ENCODE assay signal across 18 cellular contexts in genomic region chr2:233834378-233834777, GRCh38. TPM values are rescaled to one million over a fixed set of nuclear protein-coding genes. Genes with fewer than 3 reads are reported as not detected.
"Had no signal": no experiment of that assay in that cellular context is flagged by ENCODE, and none has a peak within 500 bp of the region (broad histone marks: within the 10 kb centered on the region; RNA-seq: fewer than 3 reads in every experiment).

No MANE protein-coding gene starts in this region.

- DNase-seq: activated CD8-positive, alpha-beta memory T cell treated with anti-CD3 and anti-CD28 coated beads, Interleukin-2, amount 10 ng/mL, durations not matched to agents 7 days and 5 days; activated gamma-delta T cell; activated naive CD8-positive, alpha-beta T cell treated with anti-CD3 and anti-CD28 coated beads, Interleukin-2, amount 50 U/mL, for 24 hours; activated T-cell treated with anti-CD3 and anti-CD28 coated beads, Interleukin-2, amount 50 U/mL, for 4 hours; esophagus squamous epithelium; foreskin keratinocyte; naive thymus-derived CD4-positive, alpha-beta T cell; occipital lobe; stimulated activated CD4-positive, alpha-beta T cell treated with anti-CD3 and anti-CD28 coated beads, Interleukin-1b, Interleukin-23, amount 100 ng/mL, for 48 hours; stimulated activated naive CD8-positive, alpha-beta T cell treated with anti-CD3 and anti-CD28 coated beads, Interleukin-15, Interleukin-2, amounts not matched to agents 100 U/mL and 50 U/mL, for 24 hours; testis had no signal

- H3K4me3 ChIP-seq: esophagus squamous epithelium, spleen, testis had no signal

- H3K9me3 ChIP-seq: esophagus squamous epithelium, spleen, testis had no signal

- H3K27ac ChIP-seq: esophagus squamous epithelium, foreskin keratinocyte, spleen, testis had no signal

- H3K4me1 ChIP-seq: foreskin keratinocyte, spleen had no signal

- H3K27me3 ChIP-seq: esophagus squamous epithelium, foreskin keratinocyte, spleen, testis had no signal

RNA-seq across cellular contexts. Expression of gene MROH2A, which starts 56.2 kb away (rescaled TPM):
- total RNA-seq: activated CD8-positive, alpha-beta memory T cell treated with anti-CD3 and anti-CD28 coated beads, Interleukin-2, amount 10 ng/mL, durations not matched to agents 7 days and 5 days; activated T-cell treated with anti-CD3 and anti-CD28 coated beads, Interleukin-2, amount 50 U/mL, for 4 hours; astrocyte; lung microvascular endothelial cell; mononuclear cell; naive thymus-derived CD4-positive, alpha-beta T cell; occipital lobe; pulmonary artery endothelial cell; sciatic nerve; T-helper 2 cell treated with Interferon-gamma antibody and Interleukin-4, amounts not matched to agents 100 ng/mL and 5 ng/mL, for 36 hours had no signal
- polyA plus RNA-seq: naive thymus-derived CD4-positive, alpha-beta T cell had no signal
